In genomic region chr3:136728434-136728833, GRCh38 we compare ENCODE assay signal across 1 cellular context.
TF ChIP-seq lines count a peak whose summit lies in the region.

No MANE protein-coding gene starts in this region.

TF ChIP-seq in SK-N-SH, 30 proteins besides CTCF, POLR2A, EP300 and RAD21:
- no peak for TF ChIP-seq FOXJ3 (CRISPR knock-in tag; IDR thresholded peaks at IDR 0.05)
- TF ChIP-seq POLR2AphosphoS5 (IDR thresholded peaks at IDR 0.05; ENCODE audit: low read depth, low read length): no peak
- TF ChIP-seq RXRA (IDR thresholded peaks at IDR 0.05; ENCODE audit: borderline replicate concordance, low read depth): no peak
- no peak for TF ChIP-seq ZBTB33 (IDR thresholded peaks at IDR 0.05; ENCODE audit: borderline replicate concordance, low read depth)
- TF ChIP-seq SMC3 (IDR thresholded peaks at IDR 0.05; ENCODE audit: low read depth, low read length): no peak
- TF ChIP-seq TEAD4 (IDR thresholded peaks at IDR 0.05; ENCODE audit: borderline replicate concordance, insufficient read depth): no peak
- no peak for TF ChIP-seq JUND (IDR thresholded peaks at IDR 0.05)
- no peak for TF ChIP-seq YY1 (IDR thresholded peaks at IDR 0.05; ENCODE audit: low read depth)
- TF ChIP-seq TAF1 (IDR thresholded peaks at IDR 0.05; ENCODE audit: borderline replicate concordance, low read depth, low read length): no peak
- no peak for TF ChIP-seq ELF1 (IDR thresholded peaks at IDR 0.05)
- no peak for TF ChIP-seq RCOR1 (IDR thresholded peaks at IDR 0.05; ENCODE audit: low read length)
- TF ChIP-seq NRF1 (IDR thresholded peaks at IDR 0.05; ENCODE audit: low read depth, low read length): no peak
- TF ChIP-seq RFX5 (IDR thresholded peaks at IDR 0.05; ENCODE audit: low read length): no peak
- TF ChIP-seq REST (IDR thresholded peaks at IDR 0.05; ENCODE audit: low read depth, low read length): no peak
- no peak for TF ChIP-seq USF2 (IDR thresholded peaks at IDR 0.05; ENCODE audit: borderline replicate concordance, low read depth, low read length)
- TF ChIP-seq TCF12 (IDR thresholded peaks at IDR 0.05): no peak
- no peak for TF ChIP-seq SIN3A (IDR thresholded peaks at IDR 0.05; ENCODE audit: borderline replicate concordance, low read depth, low read length)
- TF ChIP-seq MXI1 (IDR thresholded peaks at IDR 0.05; ENCODE audit: low read depth, low read length): no peak
- TF ChIP-seq USF1 (IDR thresholded peaks at IDR 0.05; ENCODE audit: borderline replicate concordance, low read depth): no peak
